16 cellular contexts compared by ENCODE assay signal in the genomic region with DNA sequence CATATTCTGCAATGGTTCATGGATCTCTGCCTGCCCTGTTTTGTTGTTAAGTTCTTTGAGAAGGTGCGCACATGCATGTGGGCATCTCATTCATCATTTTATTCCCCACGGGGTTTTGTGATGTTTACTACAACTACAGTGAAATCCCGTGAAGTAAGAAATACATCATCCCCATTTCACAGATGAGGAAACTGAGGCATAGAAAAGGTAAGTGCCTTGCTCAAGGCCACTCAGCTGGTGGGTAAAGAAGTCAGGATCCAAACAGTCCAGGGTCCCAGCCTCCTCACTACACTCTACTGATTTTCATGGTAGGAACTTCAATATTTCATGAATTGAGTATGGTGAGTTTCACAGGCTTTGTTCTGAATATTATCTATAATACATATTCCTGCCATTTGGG.
DNase-seq lines count a peak whose midpoint lies in the region; ATAC-seq and TF ChIP-seq lines count a peak whose summit lies in the region.
"Had no signal": no experiment of that assay in that cellular context is flagged by ENCODE, and none has a peak within 500 bp of the region (broad histone marks: within the 10 kb centered on the region; RNA-seq: fewer than 3 reads in every experiment).

No MANE protein-coding gene starts in this region.

- H3K9me2 ChIP-seq in GM23338 (ENCODE audit: insufficient read depth) = peaks cover 14% of the 10 kb centered on the region

- 0 out of 2 replicates have a peak overlapping the region, but pooled peaks have one; percentile 60 for H2AFZ ChIP-seq in GM23338

- H3K9me3 Mint-ChIP-seq in GM23338 = peaks cover 12% of the 10 kb centered on the region
- peaks cover 22% of the 10 kb centered on the region for H3K9me3 Mint-ChIP-seq in WTC11
- H3K9me3 Mint-ChIP-seq in glutamatergic neuron (ENCODE audit: unreplicated experiment) = peaks cover 2% of the 10 kb centered on the region

- no peak overlapping the region for H3K4me3 ChIP-seq in GM23338
- H3K4me3 ChIP-seq: GM12878 had no signal

- H3K4me1 ChIP-seq in GM23338 (ENCODE audit: insufficient read depth) = 0 out of 2 replicates have a peak, but pooled peaks cover 3% of the 10 kb centered on the region
- H3K4me1 ChIP-seq: Caco-2 had no signal

- peaks cover 8% of the 10 kb centered on the region for H3K36me3 Mint-ChIP-seq in GM23338 (ENCODE audit: low read depth)
- H3K36me3 Mint-ChIP-seq in WTC11 = peaks cover 5% of the 10 kb centered on the region; the same call in 1 of the 2 replicates
- no peaks in the 10 kb centered on the region for H3K36me3 Mint-ChIP-seq in glutamatergic neuron (ENCODE audit: unreplicated experiment)
- H3K36me3 Mint-ChIP-seq: CD4-positive, CD25-positive, alpha-beta regulatory T cell; CD8-positive, alpha-beta T cell had no signal

- no peak for TF ChIP-seq CTCF in GM23338 (conservative IDR thresholded peaks at IDR 0.05; ENCODE audit: low read depth in 2 of 2)
- TF ChIP-seq CTCF in WTC11 (IDR thresholded peaks at IDR 0.05) = no peak
- TF ChIP-seq CTCF in glutamatergic neuron (IDR thresholded peaks at IDR 0.05; ENCODE audit: partially characterized antibody, unreplicated experiment) = no peak

- POLR2A ChIA-PET in WTC11 (lab: Charles Lee) = no interaction called here

- no peaks in the 10 kb centered on the region; the same call in 1 of the 2 replicates for H3K36me3 ChIP-seq in GM23338 (ENCODE audit: insufficient read depth)

- H3K79me2 ChIP-seq in GM23338 (replicated peaks; ENCODE audit: insufficient read depth) = no peaks in the 10 kb centered on the region

- H3K27me3 Mint-ChIP-seq in GM23338 (ENCODE audit: insufficient read depth, low read depth, poor library complexity) = peaks cover 2% of the 10 kb centered on the region
- H3K27me3 Mint-ChIP-seq in WTC11 (ENCODE audit: low read depth) = peaks cover 2% of the 10 kb centered on the region
- no peaks in the 10 kb centered on the region for H3K27me3 Mint-ChIP-seq in glutamatergic neuron (ENCODE audit: unreplicated experiment)

- no peak for DNase-seq in GM23338 (ENCODE audit: low spot score)
- no peak for DNase-seq in WTC11 (ENCODE audit: low spot score)
- DNase-seq in glutamatergic neuron = no peak
- no peak for DNase-seq in activated T-cell treated with anti-CD3 and anti-CD28 coated beads, Interleukin-2, amount 50 U/mL, for 48 hours
- DNase-seq in activated CD4-positive, alpha-beta T cell treated with anti-CD3 and anti-CD28 coated beads for 4 hours = no peak
- DNase-seq in NCI-H187 (lab: John Stamatoyannopoulos, UW) = no peak
- DNase-seq: Caco-2; CD4-positive, CD25-positive, alpha-beta regulatory T cell; CD8-positive, alpha-beta T cell; DMS79; EL; GDM1; GOT3; HCEC 1CT had no signal

- H3K4me3 Mint-ChIP-seq in GM23338 (no peak overlapping the region), WTC11 (no peak overlapping the region), glutamatergic neuron (ENCODE audit: unreplicated experiment) (peak overlapping the region; percentile 2)
- H3K4me3 Mint-ChIP-seq: CD4-positive, CD25-positive, alpha-beta regulatory T cell; CD8-positive, alpha-beta T cell had no signal

- CTCF ChIA-PET in WTC11 (lab: Charles Lee) = interaction anchor here (1.3 kb wide), 1 partner anchor 31 kb away, joined by 6 read pairs; no protein-coding TSS in a partner anchor

- H3F3A ChIP-seq in GM23338 (replicated peaks; ENCODE audit: low read depth) = no peaks in the 10 kb centered on the region

- no peaks in the 10 kb centered on the region for H3K27me3 ChIP-seq in GM23338 (ENCODE audit: insufficient read depth)

- H3K27ac ChIP-seq in GM23338 (ENCODE audit: low read depth) = no peak overlapping the region
- H3K27ac ChIP-seq: C4-2B had no signal

- ATAC-seq in GM23338 (no peak), WTC11 (no peak)
- ATAC-seq: CD8-positive, alpha-beta T cell; GM12878 had no signal

- no peak overlapping the region for H3K4me2 ChIP-seq in GM23338

- no peaks in the 10 kb centered on the region for H4K20me1 ChIP-seq in GM23338 (replicated peaks; ENCODE audit: insufficient read depth)

- H3K27ac Mint-ChIP-seq in GM23338 (no peak overlapping the region), WTC11 (no peak overlapping the region), glutamatergic neuron (ENCODE audit: unreplicated experiment) (no peak overlapping the region)
- H3K27ac Mint-ChIP-seq: CD4-positive, CD25-positive, alpha-beta regulatory T cell; CD8-positive, alpha-beta T cell had no signal

- H3K4me1 Mint-ChIP-seq in GM23338 (peaks cover 14% of the 10 kb centered on the region), WTC11 (peaks cover 25% of the 10 kb centered on the region), glutamatergic neuron (ENCODE audit: low read depth, unreplicated experiment) (no peaks in the 10 kb centered on the region)

TF ChIP-seq in GM23338, 12 proteins besides CTCF, POLR2A, EP300 and RAD21 (continues in another document):
- TF ChIP-seq ZNF331 (CRISPR knock-in tag; IDR thresholded peaks at IDR 0.05; ENCODE audit: low read depth) (no peak), CREB1 (CRISPR knock-in tag; IDR thresholded peaks at IDR 0.05; ENCODE audit: low read depth) (no peak), EZH2phosphoT487 (IDR thresholded peaks at IDR 0.05; ENCODE audit: unreplicated experiment) (no peak)
- TF ChIP-seq, protein P1, sequence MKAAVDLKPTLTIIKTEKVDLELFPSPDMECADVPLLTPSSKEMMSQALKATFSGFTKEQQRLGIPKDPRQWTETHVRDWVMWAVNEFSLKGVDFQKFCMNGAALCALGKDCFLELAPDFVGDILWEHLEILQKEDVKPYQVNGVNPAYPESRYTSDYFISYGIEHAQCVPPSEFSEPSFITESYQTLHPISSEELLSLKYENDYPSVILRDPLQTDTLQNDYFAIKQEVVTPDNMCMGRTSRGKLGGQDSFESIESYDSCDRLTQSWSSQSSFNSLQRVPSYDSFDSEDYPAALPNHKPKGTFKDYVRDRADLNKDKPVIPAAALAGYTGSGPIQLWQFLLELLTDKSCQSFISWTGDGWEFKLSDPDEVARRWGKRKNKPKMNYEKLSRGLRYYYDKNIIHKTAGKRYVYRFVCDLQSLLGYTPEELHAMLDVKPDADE (IDR thresholded peaks at IDR 0.05) = no peak

TF ChIP-seq in WTC11, 78 proteins besides CTCF, POLR2A, EP300 and RAD21:
- TF ChIP-seq GTF2I (CRISPR knock-in tag; conservative IDR thresholded peaks at IDR 0.05) = 0 out of 2 replicates have a peak, but pooled peaks have one; percentile 21
- no peak for TF ChIP-seq NR2C2 (CRISPR knock-in tag; IDR thresholded peaks at IDR 0.05)
- TF ChIP-seq, protein P2, sequence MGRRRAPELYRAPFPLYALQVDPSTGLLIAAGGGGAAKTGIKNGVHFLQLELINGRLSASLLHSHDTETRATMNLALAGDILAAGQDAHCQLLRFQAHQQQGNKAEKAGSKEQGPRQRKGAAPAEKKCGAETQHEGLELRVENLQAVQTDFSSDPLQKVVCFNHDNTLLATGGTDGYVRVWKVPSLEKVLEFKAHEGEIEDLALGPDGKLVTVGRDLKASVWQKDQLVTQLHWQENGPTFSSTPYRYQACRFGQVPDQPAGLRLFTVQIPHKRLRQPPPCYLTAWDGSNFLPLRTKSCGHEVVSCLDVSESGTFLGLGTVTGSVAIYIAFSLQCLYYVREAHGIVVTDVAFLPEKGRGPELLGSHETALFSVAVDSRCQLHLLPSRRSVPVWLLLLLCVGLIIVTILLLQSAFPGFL (CRISPR knock-in tag; IDR thresholded peaks at IDR 0.05; ENCODE audit: borderline replicate concordance) = no peak
